In the genomic region with DNA sequence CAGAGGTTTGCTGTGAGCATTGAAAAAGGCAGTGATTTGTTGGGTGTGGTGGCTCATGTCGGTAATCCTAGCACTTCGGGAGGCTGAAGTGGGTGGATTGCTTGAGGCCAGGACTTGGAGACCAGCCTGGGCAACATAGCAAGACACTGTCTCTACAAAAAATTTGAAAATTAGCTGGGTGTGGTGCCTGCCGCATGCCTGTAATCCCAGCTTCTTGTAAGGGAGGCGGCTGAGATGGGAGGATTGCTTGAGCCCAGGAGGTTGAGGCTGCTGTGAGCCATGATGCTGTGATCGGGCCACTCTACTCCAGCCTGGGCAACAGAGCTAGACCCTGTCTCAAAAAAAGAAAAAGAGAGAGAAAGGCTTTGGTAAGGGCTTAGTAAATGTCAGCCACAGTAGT, we compare ENCODE assay signal across 1 cellular context.
TF ChIP-seq lines count a peak whose summit lies in the region.

No MANE protein-coding gene starts in this region.

TF ChIP-seq in HepG2, 621 proteins besides CTCF, POLR2A, EP300 and RAD21:
- TF ChIP-seq ZNF121 (CRISPR knock-in tag; IDR thresholded peaks at IDR 0.05) = 0 out of 2 replicates have a peak, but pooled peaks have one; percentile 40
- TF ChIP-seq, protein P1, sequence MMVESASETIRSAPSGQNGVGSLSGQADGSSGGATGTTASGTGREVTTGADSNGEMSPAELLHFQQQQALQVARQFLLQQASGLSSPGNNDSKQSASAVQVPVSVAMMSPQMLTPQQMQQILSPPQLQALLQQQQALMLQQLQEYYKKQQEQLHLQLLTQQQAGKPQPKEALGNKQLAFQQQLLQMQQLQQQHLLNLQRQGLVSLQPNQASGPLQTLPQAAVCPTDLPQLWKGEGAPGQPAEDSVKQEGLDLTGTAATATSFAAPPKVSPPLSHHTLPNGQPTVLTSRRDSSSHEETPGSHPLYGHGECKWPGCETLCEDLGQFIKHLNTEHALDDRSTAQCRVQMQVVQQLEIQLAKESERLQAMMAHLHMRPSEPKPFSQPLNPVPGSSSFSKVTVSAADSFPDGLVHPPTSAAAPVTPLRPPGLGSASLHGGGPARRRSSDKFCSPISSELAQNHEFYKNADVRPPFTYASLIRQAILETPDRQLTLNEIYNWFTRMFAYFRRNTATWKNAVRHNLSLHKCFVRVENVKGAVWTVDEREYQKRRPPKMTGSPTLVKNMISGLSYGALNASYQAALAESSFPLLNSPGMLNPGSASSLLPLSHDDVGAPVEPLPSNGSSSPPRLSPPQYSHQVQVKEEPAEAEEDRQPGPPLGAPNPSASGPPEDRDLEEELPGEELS (CRISPR knock-in tag; IDR thresholded peaks at IDR 0.05) = no peak
